8 cellular contexts compared by ENCODE assay signal in genomic region chr20:56974499-56975250, GRCh38.
DNase-seq lines count a peak whose midpoint lies in the region; ATAC-seq and TF ChIP-seq lines count a peak whose summit lies in the region.

No MANE protein-coding gene starts in this region.

- H3K27me3 ChIP-seq in SJSA1 (replicated peaks) (peaks cover 6% of the 10 kb centered on the region), sigmoid colon (peaks cover 0 to 45% (median 11%) of the 10 kb centered on the region in 3 donors)

- TF ChIP-seq CTCF in Calu3 (IDR thresholded peaks at IDR 0.05; ENCODE audit: unreplicated experiment), result peak; percentile 81
- peak; percentile 81 for TF ChIP-seq CTCF in fibroblast of villous mesenchyme (IDR thresholded peaks at IDR 0.05; ENCODE audit: insufficient read depth, low read depth, low read length)
- peak; percentile 46 to 69 (median 56) for TF ChIP-seq CTCF in sigmoid colon (IDR thresholded peaks at IDR 0.05)

- H3K9me3 Mint-ChIP-seq in Calu3 (ENCODE audit: low read depth, unreplicated experiment), result no peaks in the 10 kb centered on the region

- peak; percentile 70 for DNase-seq in Calu3
- peak; percentile 35 for DNase-seq in HK-2 (ENCODE audit: unreplicated experiment)
- DNase-seq in SJSA1 (ENCODE audit: low read depth in 1 of 2, low spot score in 2 of 2), result peak; percentile 52 to 62
- DNase-seq in fibroblast of villous mesenchyme (ENCODE audit: low read depth), result peak; percentile 66
- DNase-seq in sigmoid colon, result no peak

- H3K4me3 Mint-ChIP-seq in Calu3 (ENCODE audit: low read depth, unreplicated experiment), result no peak overlapping the region

- H3K9me3 ChIP-seq in SJSA1 (replicated peaks), result no peaks in the 10 kb centered on the region
- H3K9me3 ChIP-seq in sigmoid colon, result no peaks in the 10 kb centered on the region

- H3K4me1 Mint-ChIP-seq in Calu3 (ENCODE audit: low read depth, unreplicated experiment), result no peaks in the 10 kb centered on the region

- TF ChIP-seq EP300 in sigmoid colon (IDR thresholded peaks at IDR 0.05), result no peak

- intact Hi-C loops in Calu3 (cut with micrococcal nuclease; ENCODE audit: unreplicated experiment), result loop anchor here (1.0 kb wide), 1 partner anchor 424 kb away; no protein-coding TSS in a partner anchor
- intact Hi-C loops in sigmoid colon (cut with DNase I), result loop anchor here (1.0 to 5.0 kb wide), 2 partner anchors 342 to 424 kb away; no protein-coding TSS in a partner anchor

- H3K4me1 ChIP-seq in SJSA1 (replicated peaks) (peaks cover 7% of the 10 kb centered on the region), sigmoid colon (peaks cover 0 to 6% (median 3%) of the 10 kb centered on the region in 4 donors)

- H3K27me3 Mint-ChIP-seq in Calu3 (ENCODE audit: unreplicated experiment), result peaks cover 96% of the 10 kb centered on the region

- TF ChIP-seq POLR2A in sigmoid colon (IDR thresholded peaks at IDR 0.05), result no peak

- H3K27ac Mint-ChIP-seq in Calu3 (ENCODE audit: unreplicated experiment), result no peak overlapping the region

- WGBS in sigmoid colon, 2 donors, result 8 to 13% methylated on average over 21 of the region's 21 CpGs

- no peak overlapping the region for H3K27ac ChIP-seq in SJSA1
- no peak overlapping the region for H3K27ac ChIP-seq in sigmoid colon

- BruUV-seq in Calu3 (replicated peaks; lab: Mats Ljungman, UMichigan), result no TSS peak

- H3K36me3 ChIP-seq in SJSA1 (no peaks in the 10 kb centered on the region), sigmoid colon (no peaks in the 10 kb centered on the region)

- no peak overlapping the region for H3K4me3 ChIP-seq in SJSA1
- no peak overlapping the region for H3K4me3 ChIP-seq in fibroblast of villous mesenchyme (ENCODE audit: low read depth, low read length)
- no peak overlapping the region for H3K4me3 ChIP-seq in sigmoid colon

- peaks cover 3% of the 10 kb centered on the region for H3K36me3 Mint-ChIP-seq in Calu3 (ENCODE audit: insufficient read depth, unreplicated experiment)

- ATAC-seq in GM18867 (IDR thresholded peaks at IDR 0.05; ENCODE audit: unreplicated experiment) (no peak), HG03139 (IDR thresholded peaks at IDR 0.05; ENCODE audit: unreplicated experiment) (no peak), GM19035 (IDR thresholded peaks at IDR 0.05; ENCODE audit: unreplicated experiment) (no peak)

- CTCF ChIA-PET in Calu3 (lab: Charles Lee), result interaction anchor here (0.6 to 2.4 kb wide), 8 partner anchors 10 to 424 kb away, joined by 3 to 13 read pairs (median 3); no protein-coding TSS in a partner anchor
